In the genomic region with DNA sequence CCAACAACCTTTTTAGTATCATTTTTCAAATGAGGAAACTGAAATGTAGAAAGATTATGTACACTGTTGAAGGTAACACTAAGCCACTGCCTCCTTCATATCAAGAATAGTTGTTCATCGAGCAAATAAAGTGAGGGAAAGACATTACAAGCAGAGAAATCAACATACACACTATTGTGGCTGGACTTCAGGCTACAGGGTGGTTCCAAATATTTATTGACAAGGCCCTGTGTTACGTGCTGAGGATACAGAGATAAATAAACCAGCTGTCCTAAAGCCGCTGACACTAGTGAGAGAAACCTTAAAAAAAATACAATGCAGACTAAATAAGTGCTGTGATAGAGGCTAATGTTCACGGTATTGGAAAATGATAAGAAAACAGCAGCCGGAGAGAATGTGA, we compare ENCODE assay signal across 25 cellular contexts. TPM values are rescaled to one million over a fixed set of nuclear protein-coding genes. Genes with fewer than 3 reads are reported as not detected.
A peak's percentile ranks its signal among the peaks of the same experiment; 100 is the strongest.
DNase-seq lines count a peak whose midpoint lies in the region; ATAC-seq and TF ChIP-seq lines count a peak whose summit lies in the region.
"Had no signal": no experiment of that assay in that cellular context is flagged by ENCODE, and none has a peak within 500 bp of the region (broad histone marks: within the 10 kb centered on the region; RNA-seq: fewer than 3 reads in every experiment).

No MANE protein-coding gene starts in this region.

- peaks cover 4% of the 10 kb centered on the region for H3K36me3 Mint-ChIP-seq in activated naive CD8-positive, alpha-beta T cell treated with anti-CD3 and anti-CD28 coated beads, Interleukin-2, amount 50 U/mL, for 24 hours (ENCODE audit: low read depth)
- H3K36me3 Mint-ChIP-seq in CD14-positive monocyte = no peaks in the 10 kb centered on the region
- H3K36me3 Mint-ChIP-seq: immature natural killer cell had no signal

- no peak overlapping the region for H3K27ac ChIP-seq in SK-N-MC
- H3K27ac ChIP-seq in parathyroid adenoma = no peak overlapping the region
- H3K27ac ChIP-seq: BLaER1, upper lobe of left lung had no signal

- intact Hi-C loops in CD14-positive monocyte (cut with micrococcal nuclease) = no loop called here

- H3K4me3 Mint-ChIP-seq in activated naive CD8-positive, alpha-beta T cell treated with anti-CD3 and anti-CD28 coated beads, Interleukin-2, amount 50 U/mL, for 24 hours = no peak overlapping the region
- H3K4me3 Mint-ChIP-seq in CD14-positive monocyte = no peak overlapping the region
- H3K4me3 Mint-ChIP-seq: central memory CD8-positive, alpha-beta T cell; immature natural killer cell; T-helper 1 cell treated with Interleukin-12 subunit alpha and Interleukin-12 subunit beta and Interleukin-4 antibody, amounts not matched to agents 30 μg/mL and 1 μg/mL, for 36 hours had no signal

- no peak for ATAC-seq in GM21737 (IDR thresholded peaks at IDR 0.05; ENCODE audit: unreplicated experiment)
- no peak for ATAC-seq in activated naive CD8-positive, alpha-beta T cell treated with anti-CD3 and anti-CD28 coated beads, Interleukin-2, amount 50 U/mL, for 24 hours
- ATAC-seq: left cardiac atrium, SK-N-SH treated with all-trans-retinoic acid at 6 μM for 48 hours had no signal

- TF ChIP-seq CTCF in parathyroid adenoma (IDR thresholded peaks at IDR 0.05) (no peak), CD14-positive monocyte (IDR thresholded peaks at IDR 0.05) (no peak)

- H3K9ac ChIP-seq in SK-N-MC (ENCODE audit: insufficient read length) = no peak overlapping the region
- no peak overlapping the region for H3K9ac ChIP-seq in parathyroid adenoma
- H3K9ac ChIP-seq: BLaER1 had no signal

- H2AFZ ChIP-seq in parathyroid adenoma = peak overlapping the region; percentile 3

- H3K27me3 ChIP-seq in parathyroid adenoma (ENCODE audit: control insufficient read depth, insufficient read depth, low read length) = no peaks in the 10 kb centered on the region
- H3K27me3 ChIP-seq: BLaER1, upper lobe of left lung had no signal

- H3K4me1 ChIP-seq in parathyroid adenoma = no peaks in the 10 kb centered on the region

- H3K79me2 ChIP-seq in parathyroid adenoma = peaks cover 6% of the 10 kb centered on the region

- H3K9me3 Mint-ChIP-seq in activated naive CD8-positive, alpha-beta T cell treated with anti-CD3 and anti-CD28 coated beads, Interleukin-2, amount 50 U/mL, for 24 hours = no peaks in the 10 kb centered on the region
- peaks cover 0 to 7% (median 0%) of the 10 kb centered on the region in 7 donors for H3K9me3 Mint-ChIP-seq in CD14-positive monocyte
- H3K9me3 Mint-ChIP-seq: central memory CD8-positive, alpha-beta T cell; immature natural killer cell; T-helper 1 cell treated with Interleukin-12 subunit alpha and Interleukin-12 subunit beta and Interleukin-4 antibody, amounts not matched to agents 30 μg/mL and 1 μg/mL, for 36 hours had no signal

- H3K36me3 ChIP-seq in SK-N-MC (ENCODE audit: insufficient read depth, low read length) (no peaks in the 10 kb centered on the region), parathyroid adenoma (ENCODE audit: control insufficient read depth, insufficient read depth, low read length) (no peaks in the 10 kb centered on the region)
- H3K36me3 ChIP-seq: BLaER1, upper lobe of left lung had no signal

- peaks cover 5% of the 10 kb centered on the region for H3K27me3 Mint-ChIP-seq in activated naive CD8-positive, alpha-beta T cell treated with anti-CD3 and anti-CD28 coated beads, Interleukin-2, amount 50 U/mL, for 24 hours
- peaks cover 5 to 11% (median 9%) of the 10 kb centered on the region in 3 donors for H3K27me3 Mint-ChIP-seq in CD14-positive monocyte (ENCODE audit: low read depth in 3 of 3)
- H3K27me3 Mint-ChIP-seq: central memory CD8-positive, alpha-beta T cell had no signal

- no peak overlapping the region for H3K4me2 ChIP-seq in parathyroid adenoma (ENCODE audit: low read length)
- H3K4me2 ChIP-seq: BLaER1 had no signal

- H3K27ac Mint-ChIP-seq in activated naive CD8-positive, alpha-beta T cell treated with anti-CD3 and anti-CD28 coated beads, Interleukin-2, amount 50 U/mL, for 24 hours = no peak overlapping the region
- no peak overlapping the region for H3K27ac Mint-ChIP-seq in CD14-positive monocyte
- H3K27ac Mint-ChIP-seq: immature natural killer cell; T-helper 1 cell treated with Interleukin-12 subunit alpha and Interleukin-12 subunit beta and Interleukin-4 antibody, amounts not matched to agents 30 μg/mL and 1 μg/mL, for 36 hours had no signal

- H3K4me1 Mint-ChIP-seq in activated naive CD8-positive, alpha-beta T cell treated with anti-CD3 and anti-CD28 coated beads, Interleukin-2, amount 50 U/mL, for 24 hours = peaks cover 26% of the 10 kb centered on the region
- H3K4me1 Mint-ChIP-seq in CD14-positive monocyte = peaks cover 14% of the 10 kb centered on the region

- H3K4me3 ChIP-seq in SK-N-MC (peak overlapping the region; percentile 40; the same call in 1 of the 2 replicates), parathyroid adenoma (ENCODE audit: low read depth, low read length) (no peak overlapping the region)
- H3K4me3 ChIP-seq: BLaER1, upper lobe of left lung had no signal

- H3K9me3 ChIP-seq in SK-N-MC (ENCODE audit: low read depth, low read length) (no peaks in the 10 kb centered on the region), parathyroid adenoma (ENCODE audit: control insufficient read depth, low read length) (no peaks in the 10 kb centered on the region)
- H3K9me3 ChIP-seq: BLaER1, upper lobe of left lung had no signal

- DNase-seq in DMS53 (lab: John Stamatoyannopoulos, UW) (peak; percentile 47), SK-N-MC (ENCODE audit: low read depth, low spot score) (no peak), left kidney (ENCODE audit: low read depth, low spot score) (peak; percentile 2), CD14-positive monocyte (ENCODE audit: low spot score) (no peak)
- DNase-seq in activated naive CD8-positive, alpha-beta T cell treated with anti-CD3 and anti-CD28 coated beads, Interleukin-2, amount 50 U/mL, for 24 hours = no peak
- DNase-seq: activated CD4-positive, alpha-beta T cell treated with anti-CD3 and anti-CD28 coated beads, Interleukin-2, amount 50 U/mL, for 48 hours; activated T-cell treated with anti-CD3 and anti-CD28 coated beads, Interleukin-2, amount 50 U/mL, for 48 hours; dermis blood vessel endothelial cell; immature natural killer cell; KBM-7; left cardiac atrium; mesenchymal stem cell; NCI-H1930; NCI-H2171 treated with DMSO at 0.1 percent for 48 hours; NCI-H510A treated with DMSO at 0.1 percent for 48 hours; NK-92 treated with Interleukin-12 subunit alpha and Interleukin-12 subunit beta, amount 100 ng/mL, for 24 hours; occipital lobe; stimulated activated naive CD4-positive, alpha-beta T cell; upper lobe of left lung had no signal

RNA-seq across cellular contexts. Expression of a gene that starts 1.9 kb away (rescaled TPM):
- polyA plus RNA-seq in CD14-positive monocyte = 10 to 100 TPM; 11.7 to 15.3 TPM

Comparison
In these comparisons a context has a peak if more than half of its experiments do, and no peak if none do; other contexts are left out.
1. DNase-seq: peak in DMS53 (single experiment) and left kidney (single experiment); none in SK-N-MC (single experiment), activated naive CD8-positive, alpha-beta T cell treated with anti-CD3 and anti-CD28 coated beads, Interleukin-2, amount 50 U/mL, for 24 hours (single experiment) and CD14-positive monocyte (single experiment).